1 cellular context compared by ENCODE assay signal in genomic region chr21:44801468-44802395, GRCh38.
TF ChIP-seq lines count a peak whose summit lies in the region.

UBE2G2 (minus strand) TSS chr21:44801820; CDS start chr21:44801748, 72 bp downstream.

TF ChIP-seq in HEK293, 187 proteins besides CTCF, POLR2A, EP300 and RAD21 (continued from another document):
- TF ChIP-seq, protein P1, sequence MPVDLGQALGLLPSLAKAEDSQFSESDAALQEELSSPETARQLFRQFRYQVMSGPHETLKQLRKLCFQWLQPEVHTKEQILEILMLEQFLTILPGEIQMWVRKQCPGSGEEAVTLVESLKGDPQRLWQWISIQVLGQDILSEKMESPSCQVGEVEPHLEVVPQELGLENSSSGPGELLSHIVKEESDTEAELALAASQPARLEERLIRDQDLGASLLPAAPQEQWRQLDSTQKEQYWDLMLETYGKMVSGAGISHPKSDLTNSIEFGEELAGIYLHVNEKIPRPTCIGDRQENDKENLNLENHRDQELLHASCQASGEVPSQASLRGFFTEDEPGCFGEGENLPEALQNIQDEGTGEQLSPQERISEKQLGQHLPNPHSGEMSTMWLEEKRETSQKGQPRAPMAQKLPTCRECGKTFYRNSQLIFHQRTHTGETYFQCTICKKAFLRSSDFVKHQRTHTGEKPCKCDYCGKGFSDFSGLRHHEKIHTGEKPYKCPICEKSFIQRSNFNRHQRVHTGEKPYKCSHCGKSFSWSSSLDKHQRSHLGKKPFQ (tag by site-specific recombination; IDR thresholded peaks at IDR 0.05), result no peak
- TF ChIP-seq ZNF302 (tag by site-specific recombination; IDR thresholded peaks at IDR 0.05; ENCODE audit: low read depth), result no peak
- no peak for TF ChIP-seq ZNF311 (tag by site-specific recombination; IDR thresholded peaks at IDR 0.05; ENCODE audit: borderline replicate concordance)
- TF ChIP-seq, protein P2, sequence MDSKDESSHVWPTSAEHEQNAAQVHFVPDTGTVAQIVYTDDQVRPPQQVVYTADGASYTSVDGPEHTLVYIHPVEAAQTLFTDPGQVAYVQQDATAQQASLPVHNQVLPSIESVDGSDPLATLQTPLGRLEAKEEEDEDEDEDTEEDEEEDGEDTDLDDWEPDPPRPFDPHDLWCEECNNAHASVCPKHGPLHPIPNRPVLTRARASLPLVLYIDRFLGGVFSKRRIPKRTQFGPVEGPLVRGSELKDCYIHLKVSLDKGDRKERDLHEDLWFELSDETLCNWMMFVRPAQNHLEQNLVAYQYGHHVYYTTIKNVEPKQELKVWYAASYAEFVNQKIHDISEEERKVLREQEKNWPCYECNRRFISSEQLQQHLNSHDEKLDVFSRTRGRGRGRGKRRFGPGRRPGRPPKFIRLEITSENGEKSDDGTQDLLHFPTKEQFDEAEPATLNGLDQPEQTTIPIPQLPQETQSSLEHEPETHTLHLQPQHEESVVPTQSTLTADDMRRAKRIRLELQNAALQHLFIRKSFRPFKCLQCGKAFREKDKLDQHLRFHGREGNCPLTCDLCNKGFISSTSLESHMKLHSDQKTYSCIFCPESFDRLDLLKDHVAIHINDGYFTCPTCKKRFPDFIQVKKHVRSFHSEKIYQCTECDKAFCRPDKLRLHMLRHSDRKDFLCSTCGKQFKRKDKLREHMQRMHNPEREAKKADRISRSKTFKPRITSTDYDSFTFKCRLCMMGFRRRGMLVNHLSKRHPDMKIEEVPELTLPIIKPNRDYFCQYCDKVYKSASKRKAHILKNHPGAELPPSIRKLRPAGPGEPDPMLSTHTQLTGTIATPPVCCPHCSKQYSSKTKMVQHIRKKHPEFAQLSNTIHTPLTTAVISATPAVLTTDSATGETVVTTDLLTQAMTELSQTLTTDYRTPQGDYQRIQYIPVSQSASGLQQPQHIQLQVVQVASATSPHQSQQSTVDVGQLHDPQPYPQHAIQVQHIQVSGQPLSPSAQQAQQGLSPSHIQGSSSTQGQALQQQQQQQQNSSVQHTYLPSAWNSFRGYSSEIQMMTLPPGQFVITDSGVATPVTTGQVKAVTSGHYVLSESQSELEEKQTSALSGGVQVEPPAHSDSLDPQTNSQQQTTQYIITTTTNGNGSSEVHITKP (tag by site-specific recombination; IDR thresholded peaks at IDR 0.05), result no peak
- TF ChIP-seq OVOL3 (tag by site-specific recombination; IDR thresholded peaks at IDR 0.05), result no peak
- no peak for TF ChIP-seq ZNF510 (tag by site-specific recombination; IDR thresholded peaks at IDR 0.05; ENCODE audit: insufficient replicate concordance)
- TF ChIP-seq ZBTB7A (tag by site-specific recombination; IDR thresholded peaks at IDR 0.05; ENCODE audit: low read depth), result no peak
- TF ChIP-seq SALL2 (tag by site-specific recombination; IDR thresholded peaks at IDR 0.05; ENCODE audit: borderline replicate concordance), result no peak
